Comparison of ENCODE assay signal across 8 cellular contexts in genomic region chr6:31660224-31660997, GRCh38. TPM values are rescaled to one million over a fixed set of nuclear protein-coding genes. Genes with fewer than 3 reads are reported as not detected.
DNase-seq lines count a peak whose midpoint lies in the region; ATAC-seq and TF ChIP-seq lines count a peak whose summit lies in the region.

Gene C6orf47, minus strand, starts transcription at chr6:31660778. Its CDS starts 831 bp downstream, at chr6:31659947.

- H3K4me2 ChIP-seq in SK-N-SH: peak within 1 kb of the TSS; percentile 97

- TF ChIP-seq EP300 in SK-N-SH (IDR thresholded peaks at IDR 0.05; ENCODE audit: borderline replicate concordance in 1 of 2, low read depth in 1 of 2, low read length in 1 of 2): peak in 1 of 2 experiments; percentile 8; a peak in 1 of 4 replicates

- peaks cover 61% of the 10 kb centered on the region for H3K4me1 ChIP-seq in CD4-positive, alpha-beta memory T cell (ENCODE audit: insufficient read depth, low read length)
- H3K4me1 ChIP-seq in SK-N-SH (ENCODE audit: control insufficient read depth in 1 of 2, insufficient read depth in 2 of 2, low read depth in 1 of 2, low read length in 1 of 2): peaks cover 22 to 35% of the 10 kb centered on the region in 2 experiments; a peak in 2 of 4 replicates
- peaks cover 42% of the 10 kb centered on the region for H3K4me1 ChIP-seq in testis

- H3K27me3 Mint-ChIP-seq in CD4-positive, alpha-beta memory T cell: no peaks in the 10 kb centered on the region

- WGBS in SK-N-SH (ENCODE audit: low lambda C conversion rate): 0% methylated on average over 18 of the region's 51 CpGs
- WGBS in testis, 2 donors: 0 to 1% methylated on average over 18 to 43 of the region's 51 CpGs

- ATAC-seq in GM21381 (IDR thresholded peaks at IDR 0.05; ENCODE audit: unreplicated experiment): peak; percentile 43

- peaks cover 8% of the 10 kb centered on the region; the same call in 1 of the 2 replicates for H4K20me1 ChIP-seq in SK-N-SH (ENCODE audit: insufficient read depth)

- H3K4me3 Mint-ChIP-seq in CD4-positive, alpha-beta memory T cell: peak within 1 kb of the TSS; percentile 86 to 93 (median 92)

- TF ChIP-seq POLR2A in testis (IDR thresholded peaks at IDR 0.05): no peak

- peak; percentile 6; the same call in 1 of the 2 replicates for TF ChIP-seq RAD21 in SK-N-SH (IDR thresholded peaks at IDR 0.05; ENCODE audit: low read length)

- peak within 1 kb of the TSS; percentile 86 for H3K9ac ChIP-seq in SK-N-SH

- POLR2A ChIA-PET in CD4-positive, alpha-beta memory T cell (lab: Charles Lee; ENCODE audit: partially characterized antibody): interaction anchor here (0.5 to 8.6 kb wide), 28 partner anchors 7 to 1312 kb away, joined by 3 to 269 read pairs (median 4); partner anchors contain the start of genes ABHD16A, APOM, BAG6 and CLIC1
- POLR2A ChIA-PET in SK-N-SH (lab: Yijun Ruan, JAX): interaction anchor here (0.5 to 2.3 kb wide), 7 partner anchors 8 to 175 kb away, joined by 3 to 16 read pairs (median 4); partner anchors contain the start of genes ABHD16A and BAG6

- peaks cover 0 to 2% (median 0%) of the 10 kb centered on the region in 8 donors for H3K9me3 Mint-ChIP-seq in CD4-positive, alpha-beta memory T cell

- H2AFZ ChIP-seq in SK-N-SH (ENCODE audit: low read depth): peak within 1 kb of the TSS; percentile 48

- H3K9me2 ChIP-seq in SK-N-SH: no peaks in the 10 kb centered on the region

- TF ChIP-seq CTCF in SK-N-SH (IDR thresholded peaks at IDR 0.05): no peak
- TF ChIP-seq CTCF in testis (IDR thresholded peaks at IDR 0.05): no peak

- peak within 1 kb of the TSS; percentile 84 for H3K27ac ChIP-seq in CD4-positive, alpha-beta memory T cell (ENCODE audit: low read depth, low read length)
- peak within 1 kb of the TSS; percentile 67 to 86 for H3K27ac ChIP-seq in SK-N-SH (ENCODE audit: low read depth in 2 of 2, low read length in 1 of 2)
- peak within 1 kb of the TSS; percentile 59 to 85 for H3K27ac ChIP-seq in testis

- peak; percentile 64 to 76 (median 66) for DNase-seq in CD4-positive, alpha-beta memory T cell
- DNase-seq in MV-4-11 (lab: John Stamatoyannopoulos, UW): peak; percentile 79
- peak; percentile 95 for DNase-seq in SK-N-SH
- peak; percentile 72 for DNase-seq in activated naive CD4-positive, alpha-beta T cell treated with anti-CD3 and anti-CD28 coated beads, Interleukin-2, amount 50 U/mL, for 16 hours
- peak; percentile 82 for DNase-seq in globus pallidus (ENCODE audit: low spot score)
- DNase-seq in occipital lobe (lab: John Stamatoyannopoulos, UW): peak; percentile 72
- DNase-seq in testis: peak; percentile 92

- H3K9me3 ChIP-seq in CD4-positive, alpha-beta memory T cell (ENCODE audit: control insufficient read depth in 1 of 2, low read length in 2 of 2): no peaks in the 10 kb centered on the region
- H3K9me3 ChIP-seq in SK-N-SH (no peaks in the 10 kb centered on the region), testis (no peaks in the 10 kb centered on the region)

- peaks cover 82% of the 10 kb centered on the region for H3K79me2 ChIP-seq in SK-N-SH (ENCODE audit: insufficient read depth)

- peak within 1 kb of the TSS; percentile 88 to 95 (median 91) for H3K27ac Mint-ChIP-seq in CD4-positive, alpha-beta memory T cell

- CTCF ChIA-PET in CD4-positive, alpha-beta memory T cell (lab: Charles Lee; ENCODE audit: partially characterized antibody): interaction anchor here (0.8 kb wide), 1 partner anchor 62 kb away, joined by 3 read pairs; no protein-coding TSS in a partner anchor
- CTCF ChIA-PET in SK-N-SH (lab: Yijun Ruan, JAX): interaction anchor here (1.0 to 2.0 kb wide), 4 partner anchors 8 to 131 kb away, joined by 4 to 9 read pairs (median 6); partner anchors contain the start of gene BAG6

- peaks cover 27% of the 10 kb centered on the region for H3F3A ChIP-seq in SK-N-SH (replicated peaks; ENCODE audit: insufficient read depth)

- peak within 1 kb of the TSS; percentile 71 to 83 for H3K4me3 ChIP-seq in CD4-positive, alpha-beta memory T cell (ENCODE audit: low read length in 2 of 2)
- H3K4me3 ChIP-seq in SK-N-SH (ENCODE audit: low read depth in 2 of 2, low read length in 1 of 2) (peak within 1 kb of the TSS; percentile 85), testis (peak within 1 kb of the TSS; percentile 60 to 79)

- peaks cover 19 to 57% of the 10 kb centered on the region in 2 donors for H3K36me3 Mint-ChIP-seq in CD4-positive, alpha-beta memory T cell

- H3K27me3 ChIP-seq in CD4-positive, alpha-beta memory T cell (ENCODE audit: insufficient read depth, low read length): no peaks in the 10 kb centered on the region
- H3K27me3 ChIP-seq in SK-N-SH (ENCODE audit: insufficient read depth): no peaks in the 10 kb centered on the region
- H3K27me3 ChIP-seq in testis: no peaks in the 10 kb centered on the region

- intact Hi-C loops in CD4-positive, alpha-beta memory T cell (cut with micrococcal nuclease): loop anchor here (1.0 to 10.0 kb wide), 2 partner anchors 8 to 1544 kb away; partner anchors contain the start of genes BAG6, HSD17B8, RING1 and RXRB
- intact Hi-C loops in testis (cut with DNase I; ENCODE audit: low total_unique reads): no loop called here

- peaks cover 13% of the 10 kb centered on the region for H3K36me3 ChIP-seq in CD4-positive, alpha-beta memory T cell (ENCODE audit: insufficient read depth, low read length)
- peaks cover 14 to 15% of the 10 kb centered on the region in 2 experiments for H3K36me3 ChIP-seq in SK-N-SH (replicated peaks in 1 of 2; ENCODE audit: control insufficient read depth in 1 of 2, insufficient read depth in 2 of 2, low read length in 1 of 2)
- H3K36me3 ChIP-seq in testis (ENCODE audit: low read depth, missing control alignments): no peaks in the 10 kb centered on the region

- H3K4me1 Mint-ChIP-seq in CD4-positive, alpha-beta memory T cell: peaks cover 49 to 89% (median 67%) of the 10 kb centered on the region in 4 donors

TF ChIP-seq in SK-N-SH, 30 proteins besides CTCF, POLR2A, EP300 and RAD21 (continues in another document):
- TF ChIP-seq NRF1 (IDR thresholded peaks at IDR 0.05; ENCODE audit: low read depth, low read length): 0 out of 2 replicates have a peak, but pooled peaks have one; percentile 2
- peak; percentile 76; the same call in 1 of the 2 replicates for TF ChIP-seq TAF1 (IDR thresholded peaks at IDR 0.05; ENCODE audit: borderline replicate concordance, low read depth, low read length)
- no peak for TF ChIP-seq RXRA (IDR thresholded peaks at IDR 0.05; ENCODE audit: borderline replicate concordance, low read depth)
- no peak for TF ChIP-seq CHD2 (IDR thresholded peaks at IDR 0.05; ENCODE audit: low read length, partially characterized antibody)
- TF ChIP-seq REST (IDR thresholded peaks at IDR 0.05; ENCODE audit: low read depth, low read length): no peak; the same call in 1 of the 2 replicates
- TF ChIP-seq NFIC (IDR thresholded peaks at IDR 0.05; ENCODE audit: borderline replicate concordance): no peak
- TF ChIP-seq FOXJ3 (CRISPR knock-in tag; IDR thresholded peaks at IDR 0.05): no peak
- no peak for TF ChIP-seq MEF2A (IDR thresholded peaks at IDR 0.05; ENCODE audit: borderline replicate concordance, low read depth)
- peak; percentile 69 for TF ChIP-seq MXI1 (IDR thresholded peaks at IDR 0.05; ENCODE audit: low read depth, low read length)
- TF ChIP-seq JUND (IDR thresholded peaks at IDR 0.05): no peak
- TF ChIP-seq SIN3A (IDR thresholded peaks at IDR 0.05; ENCODE audit: borderline replicate concordance, low read depth, low read length): peak; percentile 82; the same call in 1 of the 2 replicates
- TF ChIP-seq GABPA (IDR thresholded peaks at IDR 0.05; ENCODE audit: low read depth): peak; percentile 44
- peak; percentile 84; the same call in 1 of the 2 replicates for TF ChIP-seq POLR2AphosphoS5 (IDR thresholded peaks at IDR 0.05; ENCODE audit: low read depth, low read length)
- no peak for TF ChIP-seq IRF3 (IDR thresholded peaks at IDR 0.05; ENCODE audit: low read depth, low read length)
- TF ChIP-seq ELF1 (IDR thresholded peaks at IDR 0.05): peak; percentile 81

RNA-seq across cellular contexts. Expression of gene C6orf47, which starts in this region (rescaled TPM):
- total RNA-seq in CD4-positive, alpha-beta memory T cell: 10 to 100 TPM; 37.5 to 39.9 TPM
- polyA plus RNA-seq in CD4-positive, alpha-beta memory T cell: 10 to 100 TPM; 15.8 to 29.7 TPM
- 10.3 and 11.5 TPM in 2 replicates for polyA plus RNA-seq in SK-N-SH (2012; rRNA removed)
- 8.9 and 10.2 TPM in 2 replicates for polyA plus RNA-seq in SK-N-SH (2012; cell fraction: cytosol; rRNA removed)
- 7.4 and 8.3 TPM in 2 replicates for polyA plus RNA-seq in SK-N-SH (2012; cell fraction: nucleus; rRNA removed)
- total RNA-seq in occipital lobe: 16.2 TPM
- 10 to 100 TPM; 13.9 to 17.8 TPM for total RNA-seq in testis
- polyA plus RNA-seq in testis (ENCODE audit: insufficient read depth, low read depth, low replicate concordance): 11.9 TPM

Comparison
In these comparisons a context has a peak if more than half of its experiments do, and no peak if none do; other contexts are left out.
1. Peak in every context shown above with its lines: DNase-seq, ATAC-seq, H3K4me3 ChIP-seq and H3K27ac ChIP-seq.